Comparison of ENCODE assay signal across 13 cellular contexts in the genomic region with DNA sequence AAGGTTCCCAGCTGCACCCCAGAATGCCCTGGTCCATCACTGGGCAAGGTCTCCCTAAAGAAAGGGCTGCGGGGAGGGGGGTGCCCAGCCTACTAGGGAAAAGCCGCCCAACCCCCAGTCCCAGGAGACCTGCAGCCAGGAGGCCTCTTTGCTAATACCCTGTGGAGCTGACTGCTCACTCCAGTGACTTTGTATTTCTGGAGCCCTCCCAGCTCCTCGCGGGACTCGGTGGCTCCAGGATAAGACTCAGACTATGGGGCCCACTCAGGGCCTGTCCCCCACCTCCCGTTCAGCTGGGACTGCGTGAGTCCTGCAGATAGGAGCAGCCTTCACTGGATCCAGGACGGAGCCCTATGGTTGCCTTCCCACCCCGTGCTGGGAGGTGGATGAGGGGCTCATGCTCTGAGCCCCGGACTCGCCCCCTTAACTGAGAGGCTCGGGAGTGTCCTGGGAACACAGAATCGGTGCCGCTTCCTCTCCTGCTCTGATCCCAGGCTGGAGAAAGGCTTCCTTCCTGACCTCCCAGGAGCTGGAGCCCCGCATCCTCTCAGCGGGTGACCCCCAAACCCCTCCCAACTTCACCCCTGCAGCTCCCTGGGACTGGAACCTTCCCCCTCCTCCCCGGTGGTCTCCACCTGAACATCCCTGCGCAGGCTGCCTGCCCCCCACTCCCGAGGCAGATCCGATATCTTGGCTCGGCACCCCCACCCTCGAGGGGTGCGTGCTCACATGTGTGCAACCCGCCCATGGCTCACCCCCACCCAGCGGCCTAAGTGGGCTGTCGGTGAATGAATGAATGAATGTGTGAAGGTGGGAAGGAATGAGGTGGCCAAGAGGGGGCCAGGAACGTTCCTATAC. TPM values are rescaled to one million over a fixed set of nuclear protein-coding genes. Genes with fewer than 3 reads are reported as not detected.
DNase-seq lines count a peak whose midpoint lies in the region; ATAC-seq and TF ChIP-seq lines count a peak whose summit lies in the region.
"Had no signal": no experiment of that assay in that cellular context is flagged by ENCODE, and none has a peak within 500 bp of the region (broad histone marks: within the 10 kb centered on the region; RNA-seq: fewer than 3 reads in every experiment).

No MANE protein-coding gene starts in this region.

- no peak overlapping the region for H3K4me2 ChIP-seq in H9 (ENCODE audit: insufficient read depth, insufficient read length, low read length)

- H2BK5ac ChIP-seq in H9 (ENCODE audit: insufficient read length, low read length): no peak overlapping the region

- H3K27ac Mint-ChIP-seq in Caco-2 (ENCODE audit: unreplicated experiment): peak overlapping the region; percentile 79
- peak overlapping the region; percentile 40 to 79 (median 53); a peak in 3 of 7 replicates for H3K27ac Mint-ChIP-seq in H9
- no peak overlapping the region for H3K27ac Mint-ChIP-seq in T-cell

- no peaks in the 10 kb centered on the region for H3K23me2 ChIP-seq in H9 (ENCODE audit: insufficient read length, low read depth, low read length, poor library complexity, severe bottlenecking)

- BruUV-seq in Caco-2 (replicated peaks; lab: Mats Ljungman, UMichigan): no TSS peak

- H3K4me3 ChIP-seq in Caco-2 (ENCODE audit: low read depth, low read length): no peak overlapping the region
- no peak overlapping the region for H3K4me3 ChIP-seq in esophagus (ENCODE audit: low read depth in 1 of 2, low read length in 2 of 2)
- H3K4me3 ChIP-seq: heart right ventricle, MG63 had no signal

- no peaks in the 10 kb centered on the region for H4K20me1 ChIP-seq in H9 (ENCODE audit: control insufficient read depth, insufficient read depth, insufficient read length)

- H2BK15ac ChIP-seq in H9 (ENCODE audit: low read depth, low read length): no peak overlapping the region

- no peaks in the 10 kb centered on the region; the same call in 1 of the 2 replicates for H3K36me3 ChIP-seq in Caco-2 (ENCODE audit: control insufficient read depth, insufficient read depth, low read length)
- H3K36me3 ChIP-seq in esophagus (ENCODE audit: control insufficient read depth in 2 of 2, insufficient read depth in 2 of 2, low read length in 1 of 2): peaks cover 2 to 14% of the 10 kb centered on the region in 2 donors

- H3K27ac ChIP-seq in H9 (ENCODE audit: insufficient read length, low read depth, low read length): no peak overlapping the region
- H3K27ac ChIP-seq in RWPE1: peak overlapping the region; percentile 98
- H3K27ac ChIP-seq in esophagus (ENCODE audit: low read depth in 2 of 2, low read length in 1 of 2): peak overlapping the region; percentile 58 to 76
- H3K27ac ChIP-seq: heart right ventricle, parathyroid adenoma had no signal

- H3K79me2 ChIP-seq in H9 (ENCODE audit: insufficient read depth, low read length): no peaks in the 10 kb centered on the region
- H3K79me2 ChIP-seq: parathyroid adenoma had no signal

- H2AFZ ChIP-seq in H9 (ENCODE audit: low read length): no peak overlapping the region
- H2AFZ ChIP-seq: parathyroid adenoma had no signal

- no peak overlapping the region for H3K56ac ChIP-seq in H9 (ENCODE audit: insufficient read length, low read depth, low read length)

- no peaks in the 10 kb centered on the region for H3K9me3 Mint-ChIP-seq in Caco-2 (ENCODE audit: unreplicated experiment)
- H3K9me3 Mint-ChIP-seq in H9: no peaks in the 10 kb centered on the region
- no peaks in the 10 kb centered on the region for H3K9me3 Mint-ChIP-seq in T-cell

- H3K27me3 Mint-ChIP-seq in Caco-2 (ENCODE audit: insufficient read depth, unreplicated experiment): no peaks in the 10 kb centered on the region
- no peaks in the 10 kb centered on the region; the same call in 1 of the 2 replicates for H3K27me3 Mint-ChIP-seq in H9 (ENCODE audit: low read depth)
- no peaks in the 10 kb centered on the region for H3K27me3 Mint-ChIP-seq in T-cell

- H3K36me3 Mint-ChIP-seq in Caco-2 (ENCODE audit: insufficient read depth, unreplicated experiment) (peaks cover 100% of the 10 kb centered on the region), H9 (ENCODE audit: insufficient read depth in 1 of 3, low read depth in 3 of 3) (peaks cover 7 to 39% (median 36%) of the 10 kb centered on the region in 3 experiments), T-cell (peaks cover 19% of the 10 kb centered on the region)

- no peak overlapping the region for H4K91ac ChIP-seq in H9 (ENCODE audit: insufficient read length, low read depth, low read length)

- POLR2A ChIA-PET in Caco-2 (lab: Charles Lee): interaction anchor here (1.3 kb wide), 1 partner anchor 21 kb away, joined by 3 read pairs; no protein-coding TSS in a partner anchor
- POLR2A ChIA-PET in RWPE1 (lab: Yijun Ruan, JAX; ENCODE audit: low non-redundant PET): interaction anchor here (1.0 to 1.4 kb wide), 2 partner anchors 23 to 37 kb away, joined by 3 to 8 read pairs; no protein-coding TSS in a partner anchor
- POLR2A ChIA-PET in T-cell (lab: Charles Lee): no interaction called here

- no peak overlapping the region for H2BK120ac ChIP-seq in H9 (ENCODE audit: low read depth, low read length, poor library complexity, severe bottlenecking)

- H3K9ac ChIP-seq in H9 (ENCODE audit: extremely low read depth, insufficient read length, low read length): no peak overlapping the region
- H3K9ac ChIP-seq: parathyroid adenoma had no signal

- WGBS in H9 (ENCODE audit: extremely low coverage, insufficient read length, low lambda C conversion rate): no CpG with 5 or more reads among the region's 27 CpGs
- 52 to 66% methylated on average over 27 of the region's 27 CpGs for WGBS in esophagus, 2 donors

- no peak overlapping the region for H3T11ph ChIP-seq in H9 (ENCODE audit: low read length)

- H3K14ac ChIP-seq in H9 (ENCODE audit: insufficient read depth, low read length): no peak overlapping the region

- H3K18ac ChIP-seq in H9 (ENCODE audit: insufficient read length, low read depth, low read length): no peak overlapping the region

- H3K9me3 ChIP-seq in Caco-2: no peaks in the 10 kb centered on the region
- no peaks in the 10 kb centered on the region for H3K9me3 ChIP-seq in H9 (ENCODE audit: control insufficient read depth, low read depth, low read length)
- no peaks in the 10 kb centered on the region for H3K9me3 ChIP-seq in esophagus (ENCODE audit: control insufficient read depth in 2 of 2, insufficient read depth in 1 of 2, low read depth in 1 of 2, low read length in 1 of 2)
- H3K9me3 ChIP-seq: heart right ventricle, MG63 had no signal

- no peak overlapping the region for H2BK20ac ChIP-seq in H9 (ENCODE audit: low read depth, low read length, poor library complexity, severe bottlenecking)

- H3K27me3 ChIP-seq in Caco-2 (replicated peaks; ENCODE audit: control insufficient read depth, insufficient read depth, low read length) (no peaks in the 10 kb centered on the region), H9 (ENCODE audit: insufficient read depth, low read length) (no peaks in the 10 kb centered on the region), esophagus (ENCODE audit: control insufficient read depth in 1 of 2, insufficient read depth in 2 of 2, low read length in 2 of 2) (no peaks in the 10 kb centered on the region)
- H3K27me3 ChIP-seq: MG63 had no signal

- H3K4me3 Mint-ChIP-seq in Caco-2 (ENCODE audit: unreplicated experiment) (no peak overlapping the region), H9 (no peak overlapping the region), T-cell (no peak overlapping the region)

- no peak overlapping the region for H2BK12ac ChIP-seq in H9 (ENCODE audit: insufficient read length, low read depth, low read length)

- H3K4me1 ChIP-seq in Caco-2 (peaks cover 34% of the 10 kb centered on the region), H9 (ENCODE audit: insufficient read depth, low read length) (peaks cover 2% of the 10 kb centered on the region; the same call in 1 of the 2 replicates), esophagus (ENCODE audit: control insufficient read depth in 2 of 2, insufficient read depth in 2 of 2, low read length in 1 of 2) (peaks cover 0 to 14% of the 10 kb centered on the region in 2 donors)
- H3K4me1 ChIP-seq: parathyroid adenoma had no signal

- TF ChIP-seq CTCF in Caco-2 (IDR thresholded peaks at IDR 0.05; ENCODE audit: insufficient read depth in 1 of 2, low read depth in 1 of 2, low read length in 1 of 2, severe bottlenecking in 1 of 2, unreplicated experiment in 1 of 2) (no peak), H9 (conservative IDR thresholded peaks at IDR 0.05) (no peak), RWPE1 (conservative IDR thresholded peaks at IDR 0.05; ENCODE audit: low read depth) (no peak)

- no peak overlapping the region for H3K4ac ChIP-seq in H9 (ENCODE audit: low read depth, low read length)

- H3K4me1 Mint-ChIP-seq in Caco-2 (ENCODE audit: low read depth, unreplicated experiment) (peaks cover 21% of the 10 kb centered on the region), H9 (peaks cover 41 to 55% of the 10 kb centered on the region in 2 experiments), T-cell (no peaks in the 10 kb centered on the region)

- ATAC-seq in T-cell (replicated peaks in 1 of 4) (no peak), GM21447 (IDR thresholded peaks at IDR 0.05; ENCODE audit: unreplicated experiment) (no peak), HG03432 (IDR thresholded peaks at IDR 0.05; ENCODE audit: unreplicated experiment) (no peak)
- ATAC-seq: heart right ventricle had no signal

- H3K79me1 ChIP-seq in H9 (ENCODE audit: insufficient read depth, low read depth, low read length, poor library complexity, severe bottlenecking): no peaks in the 10 kb centered on the region

- no peak for DNase-seq in Caco-2
- no peak for DNase-seq in H9
- no peak for DNase-seq in RWPE1 (ENCODE audit: low spot score)
- no peak for DNase-seq in T-cell
- no peak for DNase-seq in NOMO-1 treated with DMSO at 0.1 percent for 48 hours (lab: John Stamatoyannopoulos, UW; ENCODE audit: unreplicated experiment)
- DNase-seq: effector CD8-positive, alpha-beta T cell; heart right ventricle; MG63; T-helper 1 cell had no signal

- CTCF ChIA-PET in Caco-2 (lab: Charles Lee): interaction anchor here (0.6 to 1.6 kb wide), 3 partner anchors 42 to 130 kb away, joined by 3 read pairs; no protein-coding TSS in a partner anchor
- CTCF ChIA-PET in RWPE1 (lab: Yijun Ruan, JAX): interaction anchor here (0.7 to 1.9 kb wide), 3 partner anchors 20 to 50 kb away, joined by 3 to 13 read pairs (median 8); no protein-coding TSS in a partner anchor
- CTCF ChIA-PET in T-cell (lab: Charles Lee): no interaction called here

- H4K5ac ChIP-seq in H9 (ENCODE audit: insufficient read length, low read depth, low read length): no peak overlapping the region

- no peak overlapping the region for H4K8ac ChIP-seq in H9 (replicated peaks; ENCODE audit: insufficient read length, low read depth, low read length)

- H2AK5ac ChIP-seq in H9 (ENCODE audit: insufficient read length, low read length): no peak overlapping the region

- H3K23ac ChIP-seq in H9 (ENCODE audit: insufficient read length, low read depth, low read length): no peak overlapping the region

- intact Hi-C loops in Caco-2 (cut with micrococcal nuclease; ENCODE audit: unreplicated experiment): loop anchor here (2.0 kb wide), 1 partner anchor 51 kb away; no protein-coding TSS in a partner anchor

RNA-seq across cellular contexts. Expression of gene SLC7A5, which starts 40.0 kb away (rescaled TPM):
- 495 and 534 TPM in 2 replicates for total RNA-seq in Caco-2 (2022)
- 217 TPM in 2 replicates for total RNA-seq in H9 (2021)
- polyA plus RNA-seq in esophagus: 100 to 1,000 TPM; 117 to 138 TPM
- total RNA-seq in T-cell: 10 to 100 TPM; 37.9 to 81.6 (median 40.0) TPM

Comparison
In these comparisons a context has a peak if more than half of its experiments do, and no peak if none do; other contexts are left out.
1. H3K27ac Mint-ChIP-seq: peak in Caco-2 (single experiment) and H9 (3 of 3); none in T-cell (0 of 2).
2. CTCF ChIA-PET loops: an anchor here in Caco-2 (0.6 to 1.6 kb wide) and RWPE1 (0.7 to 1.9 kb wide); none called in T-cell.
3. POLR2A ChIA-PET loops: an anchor here in Caco-2 (1.3 kb wide) and RWPE1 (1.0 to 1.4 kb wide); none called in T-cell.